In genomic region chr17:63932721-63933120, GRCh38 we compare ENCODE assay signal across 1 cellular context.
TF ChIP-seq lines count a peak whose summit lies in the region.

No MANE protein-coding gene starts in this region.

TF ChIP-seq in HepG2, 621 proteins besides CTCF, POLR2A, EP300 and RAD21:
- no peak for TF ChIP-seq KAT8 (CRISPR knock-in tag; IDR thresholded peaks at IDR 0.05)
- no peak for TF ChIP-seq ZNF883 (CRISPR knock-in tag; IDR thresholded peaks at IDR 0.05; ENCODE audit: not compliant biosample characterization)
- no peak for TF ChIP-seq ZNF451 (CRISPR knock-in tag; IDR thresholded peaks at IDR 0.05)
- TF ChIP-seq ZMYM3 (CRISPR knock-in tag; IDR thresholded peaks at IDR 0.05) = 0 out of 2 replicates have a peak, but pooled peaks have one; percentile 14
- no peak for TF ChIP-seq ZBTB44 (CRISPR knock-in tag; IDR thresholded peaks at IDR 0.05)
TF ChIP-seq in HepG2: peak in this region for 1.
